In genomic region chr7:135159359-135160087, GRCh38 we compare ENCODE assay signal across 1 cellular context.
TF ChIP-seq lines count a peak whose summit lies in the region.

No MANE protein-coding gene starts in this region.

TF ChIP-seq in WTC11, 78 proteins besides CTCF, POLR2A, EP300 and RAD21 (continued from another document):
- TF ChIP-seq ZNF425 (CRISPR knock-in tag; conservative IDR thresholded peaks at IDR 0.05) (no peak), SMAD3 (CRISPR knock-in tag; IDR thresholded peaks at IDR 0.05; ENCODE audit: borderline replicate concordance) (no peak), ZMAT4 (CRISPR knock-in tag; IDR thresholded peaks at IDR 0.05) (no peak), JAZF1 (CRISPR knock-in tag; IDR thresholded peaks at IDR 0.05) (no peak), E2F5 (CRISPR knock-in tag; IDR thresholded peaks at IDR 0.05) (no peak), TEAD4 (CRISPR knock-in tag; IDR thresholded peaks at IDR 0.05) (no peak), FOXP4 (CRISPR knock-in tag; IDR thresholded peaks at IDR 0.05) (no peak), ATF3 (CRISPR knock-in tag; conservative IDR thresholded peaks at IDR 0.05) (no peak), ZNF532 (CRISPR knock-in tag; IDR thresholded peaks at IDR 0.05; ENCODE audit: borderline replicate concordance) (no peak), GABPB1 (CRISPR knock-in tag; IDR thresholded peaks at IDR 0.05) (no peak)
